ENCODE assay signal across 8 cellular contexts in genomic region chr20:47360207-47360488, GRCh38. TPM values are rescaled to one million over a fixed set of nuclear protein-coding genes. Genes with fewer than 3 reads are reported as not detected.
DNase-seq lines count a peak whose midpoint lies in the region; ATAC-seq and TF ChIP-seq lines count a peak whose summit lies in the region.

No MANE protein-coding gene starts in this region.

- no peak for DNase-seq in CD4-positive, alpha-beta memory T cell
- DNase-seq in NCI-H2029 treated with DMSO at 0.1 percent for 48 hours (lab: John Stamatoyannopoulos, UW), result peak; percentile 81
- DNase-seq in naive B cell, result no peak
- DNase-seq in mesothelial cell of epicardium (ENCODE audit: low spot score in 2 of 2, unreplicated experiment in 2 of 2), result no peak
- DNase-seq in naive thymus-derived CD8-positive, alpha-beta T cell, result no peak

- peak overlapping the region in 4 of 7 donors; percentile 13 to 92 (median 63) for H3K27ac Mint-ChIP-seq in CD4-positive, alpha-beta memory T cell
- H3K27ac Mint-ChIP-seq in naive B cell (peak overlapping the region in 5 of 6 donors; percentile 91 to 97 (median 96)), mesothelial cell of epicardium (no peak overlapping the region)
- peak overlapping the region in 4 of 10 donors; percentile 13 to 99 (median 98) for H3K27ac Mint-ChIP-seq in naive thymus-derived CD8-positive, alpha-beta T cell

- CTCF ChIA-PET in CD4-positive, alpha-beta memory T cell (lab: Charles Lee; ENCODE audit: partially characterized antibody), result interaction anchor here (1.6 to 2.0 kb wide), 2 partner anchors 12 to 24 kb away, joined by 3 to 7 read pairs; no protein-coding TSS in a partner anchor

- H3K27ac ChIP-seq in CD4-positive, alpha-beta memory T cell (ENCODE audit: low read depth, low read length), result no peak overlapping the region
- H3K27ac ChIP-seq in duodenal mucosa (ENCODE audit: low read depth, low read length), result peak overlapping the region; percentile 87

- H3K9ac ChIP-seq in duodenal mucosa (ENCODE audit: low read depth in 1 of 2, low read length in 2 of 2), result peak overlapping the region; percentile 65 to 79

- no peak for TF ChIP-seq CTCF in mesothelial cell of epicardium (IDR thresholded peaks at IDR 0.05; ENCODE audit: unreplicated experiment)

- H3K9me3 Mint-ChIP-seq in CD4-positive, alpha-beta memory T cell, result peaks cover 0 to 2% (median 0%) of the 10 kb centered on the region in 8 donors
- H3K9me3 Mint-ChIP-seq in naive B cell, result no peaks in the 10 kb centered on the region
- H3K9me3 Mint-ChIP-seq in mesothelial cell of epicardium, result no peaks in the 10 kb centered on the region
- no peaks in the 10 kb centered on the region for H3K9me3 Mint-ChIP-seq in naive thymus-derived CD8-positive, alpha-beta T cell

- H3K4me3 Mint-ChIP-seq in CD4-positive, alpha-beta memory T cell, result no peak overlapping the region
- H3K4me3 Mint-ChIP-seq in naive B cell (peak overlapping the region in 5 of 8 donors; percentile 75 to 92 (median 85)), mesothelial cell of epicardium (no peak overlapping the region)
- H3K4me3 Mint-ChIP-seq in naive thymus-derived CD8-positive, alpha-beta T cell, result peak overlapping the region in 1 of 10 donors; percentile 52

- H3K27me3 ChIP-seq in CD4-positive, alpha-beta memory T cell (ENCODE audit: insufficient read depth, low read length), result no peaks in the 10 kb centered on the region
- no peaks in the 10 kb centered on the region for H3K27me3 ChIP-seq in duodenal mucosa (ENCODE audit: control insufficient read depth in 1 of 2, insufficient read depth in 2 of 2, low read length in 2 of 2)

- H3K4me1 ChIP-seq in CD4-positive, alpha-beta memory T cell (ENCODE audit: insufficient read depth, low read length), result peaks cover 42% of the 10 kb centered on the region
- H3K4me1 ChIP-seq in duodenal mucosa (ENCODE audit: control insufficient read depth in 1 of 2, insufficient read depth in 2 of 2, low read length in 2 of 2), result peaks cover 60 to 61% of the 10 kb centered on the region in 2 donors

- H3K36me3 ChIP-seq in CD4-positive, alpha-beta memory T cell (ENCODE audit: insufficient read depth, low read length), result no peaks in the 10 kb centered on the region
- no peaks in the 10 kb centered on the region for H3K36me3 ChIP-seq in duodenal mucosa (ENCODE audit: control insufficient read depth in 1 of 2, insufficient read depth in 2 of 2, low read length in 2 of 2)

- POLR2A ChIA-PET in CD4-positive, alpha-beta memory T cell (lab: Charles Lee; ENCODE audit: partially characterized antibody), result no interaction called here
- POLR2A ChIA-PET in naive thymus-derived CD8-positive, alpha-beta T cell (lab: Charles Lee), result no interaction called here

- intact Hi-C loops in CD4-positive, alpha-beta memory T cell (cut with micrococcal nuclease), result no loop called here

- H3K9me3 ChIP-seq in CD4-positive, alpha-beta memory T cell (ENCODE audit: control insufficient read depth in 1 of 2, low read length in 2 of 2), result no peaks in the 10 kb centered on the region
- H3K9me3 ChIP-seq in duodenal mucosa (ENCODE audit: control insufficient read depth in 1 of 2, low read length in 2 of 2), result no peaks in the 10 kb centered on the region

- H3K4me3 ChIP-seq in CD4-positive, alpha-beta memory T cell (ENCODE audit: low read length in 2 of 2), result no peak overlapping the region
- H3K4me3 ChIP-seq in duodenal mucosa (ENCODE audit: low read depth in 1 of 2, low read length in 2 of 2), result peak overlapping the region in 1 of 2 donors; percentile 37

- H3K27me3 Mint-ChIP-seq in CD4-positive, alpha-beta memory T cell, result no peaks in the 10 kb centered on the region
- no peaks in the 10 kb centered on the region for H3K27me3 Mint-ChIP-seq in naive B cell
- H3K27me3 Mint-ChIP-seq in mesothelial cell of epicardium (ENCODE audit: low read depth), result no peaks in the 10 kb centered on the region
- H3K27me3 Mint-ChIP-seq in naive thymus-derived CD8-positive, alpha-beta T cell, result no peaks in the 10 kb centered on the region

- ATAC-seq in naive B cell (ENCODE audit: low read depth in 2 of 2) (no peak), GM18520 (IDR thresholded peaks at IDR 0.05; ENCODE audit: unreplicated experiment) (no peak), HG03354 (IDR thresholded peaks at IDR 0.05; ENCODE audit: poor library complexity, severe bottlenecking, unreplicated experiment) (no peak)
- no peak for ATAC-seq in naive thymus-derived CD8-positive, alpha-beta T cell

- peaks cover 0 to 7% of the 10 kb centered on the region in 2 donors for H3K36me3 Mint-ChIP-seq in CD4-positive, alpha-beta memory T cell
- H3K36me3 Mint-ChIP-seq in naive B cell (no peaks in the 10 kb centered on the region), mesothelial cell of epicardium (no peaks in the 10 kb centered on the region)
- no peaks in the 10 kb centered on the region for H3K36me3 Mint-ChIP-seq in naive thymus-derived CD8-positive, alpha-beta T cell

- H3K4me1 Mint-ChIP-seq in CD4-positive, alpha-beta memory T cell, result peaks cover 21 to 34% (median 27%) of the 10 kb centered on the region in 4 donors
- H3K4me1 Mint-ChIP-seq in naive B cell (peaks cover 54 to 64% (median 55%) of the 10 kb centered on the region in 3 donors), mesothelial cell of epicardium (peaks cover 75% of the 10 kb centered on the region)
- peaks cover 13 to 68% (median 48%) of the 10 kb centered on the region in 4 donors for H3K4me1 Mint-ChIP-seq in naive thymus-derived CD8-positive, alpha-beta T cell

RNA-seq across cellular contexts. Expression of gene ZMYND8, which starts 3.6 kb away (rescaled TPM):
- total RNA-seq in CD4-positive, alpha-beta memory T cell, result 10 to 100 TPM; 47.7 to 48.5 TPM
- polyA plus RNA-seq in CD4-positive, alpha-beta memory T cell, result 10 to 100 TPM in 1 of 2 donors, 1 to 10 TPM in 1; 3.5 to 20.1 TPM
- polyA plus RNA-seq in naive B cell (ENCODE audit: low read depth in 6 of 6), result 10 to 100 TPM in 4 of 6 donors, 1 to 10 TPM in 2; 2.7 to 22.7 (median 12.1) TPM
- total RNA-seq in mesothelial cell of epicardium, result 119 to 120 TPM (median 119 TPM) in 3 replicates
- total RNA-seq in naive thymus-derived CD8-positive, alpha-beta T cell, result 10 to 100 TPM; 61.8 to 67.8 TPM
- polyA plus RNA-seq in naive thymus-derived CD8-positive, alpha-beta T cell, result 10 to 100 TPM in 2 of 3 donors, 1 to 10 TPM in 1; 8.9 to 20.4 (median 13.5) TPM

Comparison
In these comparisons a context has a peak if more than half of its experiments do, and no peak if none do; other contexts are left out.
1. H3K4me3 Mint-ChIP-seq: peak in naive B cell (5 of 8); none in CD4-positive, alpha-beta memory T cell (0 of 8) and mesothelial cell of epicardium (single experiment).